Comparison of ENCODE assay signal across 9 cellular contexts in the genomic region with DNA sequence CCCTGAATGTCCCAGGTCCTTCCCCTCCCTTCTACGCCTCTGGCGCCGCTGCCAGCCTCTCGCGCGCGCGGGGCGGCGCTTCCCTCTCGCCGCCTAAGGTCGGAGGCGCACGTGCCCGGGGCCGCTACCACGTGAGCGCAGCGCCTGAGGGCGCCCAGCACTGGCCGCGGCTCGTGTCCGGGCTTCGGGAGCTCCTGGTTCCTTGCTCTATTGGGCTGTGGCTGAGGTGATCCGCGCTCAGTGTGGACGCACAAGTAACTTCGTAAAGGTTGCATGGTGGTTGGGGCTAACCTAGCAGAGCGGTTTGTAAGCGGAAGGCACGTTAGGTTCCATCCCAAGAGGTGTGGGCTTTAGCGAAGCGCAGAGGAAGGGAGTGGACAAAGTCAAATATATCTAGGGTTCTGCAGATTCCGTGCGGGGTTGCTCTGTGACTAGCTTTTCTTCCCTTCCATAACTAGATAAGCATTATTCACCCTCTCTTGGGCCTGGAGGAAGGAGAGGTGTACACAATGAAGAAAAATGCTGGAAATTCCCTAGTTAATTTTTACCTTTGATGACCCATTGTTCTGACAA. TPM values are rescaled to one million over a fixed set of nuclear protein-coding genes. Genes with fewer than 3 reads are reported as not detected.
A peak's percentile ranks its signal among the peaks of the same experiment; 100 is the strongest.
DNase-seq lines count a peak whose midpoint lies in the region; ATAC-seq and TF ChIP-seq lines count a peak whose summit lies in the region.
"Had no signal": no experiment of that assay in that cellular context is flagged by ENCODE, and none has a peak within 500 bp of the region (broad histone marks: within the 10 kb centered on the region; RNA-seq: fewer than 3 reads in every experiment).

No MANE protein-coding gene starts in this region.

- H3K9ac ChIP-seq in stomach smooth muscle (ENCODE audit: low read length in 2 of 2), result no peak overlapping the region

- TF ChIP-seq RAD21 in Ishikawa (IDR thresholded peaks at IDR 0.05; ENCODE audit: low read depth), result no peak

- H3K4me1 ChIP-seq in stomach smooth muscle (ENCODE audit: control insufficient read depth, insufficient read depth, low read length), result peaks cover 17% of the 10 kb centered on the region

- ATAC-seq in HG02678 (IDR thresholded peaks at IDR 0.05; ENCODE audit: unreplicated experiment) (no peak), GM21717 (IDR thresholded peaks at IDR 0.05; ENCODE audit: unreplicated experiment) (no peak)

- H3K4me3 ChIP-seq in stomach smooth muscle (ENCODE audit: low read length in 2 of 2), result peak overlapping the region; percentile 63 to 78

- no peaks in the 10 kb centered on the region for H3K9me3 ChIP-seq in stomach smooth muscle (ENCODE audit: control insufficient read depth in 2 of 2, low read length in 2 of 2)

- no peaks in the 10 kb centered on the region for H3K36me3 ChIP-seq in stomach smooth muscle (ENCODE audit: control insufficient read depth in 2 of 2, insufficient read depth in 2 of 2, low read length in 2 of 2)

- no peak overlapping the region for H3K27ac ChIP-seq in stomach smooth muscle (ENCODE audit: low read length)

- no peak for TF ChIP-seq EP300 in Ishikawa (IDR thresholded peaks at IDR 0.05; ENCODE audit: borderline replicate concordance)

- peak; percentile 66 for DNase-seq in cerebellum (ENCODE audit: low spot score)
- DNase-seq in kidney glomerular epithelial cell (lab: John Stamatoyannopoulos, UW), result peak; percentile 69
- DNase-seq in putamen (ENCODE audit: low spot score), result no peak
- DNase-seq: naive B cell, NCI-H1048 had no signal

- peaks cover 18 to 37% of the 10 kb centered on the region in 2 donors for H3K27me3 ChIP-seq in stomach smooth muscle (ENCODE audit: control insufficient read depth in 1 of 2, insufficient read depth in 2 of 2, low read length in 2 of 2)

TF ChIP-seq in Ishikawa, 13 proteins besides CTCF, POLR2A, EP300 and RAD21:
- TF ChIP-seq USF1 (IDR thresholded peaks at IDR 0.05), result peak; percentile 78
- peak; percentile 87 for TF ChIP-seq MAX (IDR thresholded peaks at IDR 0.05)
- no peak for TF ChIP-seq ZBTB7A (IDR thresholded peaks at IDR 0.05; ENCODE audit: low read depth)
- TF ChIP-seq CEBPB (IDR thresholded peaks at IDR 0.05), result no peak
- no peak for TF ChIP-seq TEAD4 (IDR thresholded peaks at IDR 0.05)
- TF ChIP-seq TAF1 (IDR thresholded peaks at IDR 0.05; ENCODE audit: low read depth), result no peak

RNA-seq across cellular contexts. Expression of gene TLL1, which starts 1.8 kb away (rescaled TPM):
- 40.4 TPM for total RNA-seq in cerebellum
